Comparison of ENCODE assay signal across 12 cellular contexts in genomic region chr4:155900402-155900801, GRCh38. TPM values are rescaled to one million over a fixed set of nuclear protein-coding genes. Genes with fewer than 3 reads are reported as not detected.
DNase-seq lines count a peak whose midpoint lies in the region; ATAC-seq, FAIRE-seq and TF ChIP-seq lines count a peak whose summit lies in the region.
"Had no signal": no experiment of that assay in that cellular context is flagged by ENCODE, and none has a peak within 500 bp of the region (broad histone marks: within the 10 kb centered on the region; RNA-seq: fewer than 3 reads in every experiment).

No MANE protein-coding gene starts in this region.

- H2BK12ac ChIP-seq in H9 (ENCODE audit: insufficient read length, low read depth, low read length) = no peak overlapping the region

- H3K4me2 ChIP-seq in A549 = peak overlapping the region; percentile 16; the same call in 1 of the 3 replicates
- H3K4me2 ChIP-seq in H9 (ENCODE audit: insufficient read depth, insufficient read length, low read length) = no peak overlapping the region

- peak overlapping the region in 1 of 3 experiments; percentile 57; a peak in 1 of 7 replicates for H3K27ac Mint-ChIP-seq in H9
- H3K27ac Mint-ChIP-seq: dendritic cell treated with granulocyte-macrophage colony-stimulating factor and Interleukin-4, amounts not matched to agents 40 ng/mL and 50 ng/mL, for 4 days had no signal

- no peak overlapping the region for H2AK5ac ChIP-seq in H9 (ENCODE audit: insufficient read length, low read length)

- no peak overlapping the region for H3K4me3 Mint-ChIP-seq in H9
- H3K4me3 Mint-ChIP-seq: dendritic cell treated with granulocyte-macrophage colony-stimulating factor and Interleukin-4, amounts not matched to agents 40 ng/mL and 50 ng/mL, for 4 days had no signal

- no peak overlapping the region for H2BK5ac ChIP-seq in H9 (ENCODE audit: insufficient read length, low read length)

- H3K4me3 ChIP-seq in A549 = no peak overlapping the region

- H3T11ph ChIP-seq in H9 (ENCODE audit: low read length) = no peak overlapping the region

- no peak for FAIRE-seq in A549 (lab: Jason Lieb, UNC)

- H3K4me1 ChIP-seq in A549 (0 out of 3 replicates have a peak, but pooled peaks cover 3% of the 10 kb centered on the region), H9 (ENCODE audit: insufficient read depth, low read length) (peaks cover 4% of the 10 kb centered on the region; the same call in 1 of the 2 replicates)

- no peak overlapping the region for H3K18ac ChIP-seq in H9 (ENCODE audit: insufficient read length, low read depth, low read length)

- H3K36me3 Mint-ChIP-seq in H9 (ENCODE audit: insufficient read depth in 1 of 3, low read depth in 3 of 3) = peaks cover 5 to 9% (median 7%) of the 10 kb centered on the region in 3 experiments; a peak in 4 of 7 replicates

- CTCF ChIA-PET in A549 (lab: Yijun Ruan, JAX) = no interaction called here

- H3K23me2 ChIP-seq in H9 (ENCODE audit: insufficient read length, low read depth, low read length, poor library complexity, severe bottlenecking) = no peaks in the 10 kb centered on the region

- TF ChIP-seq RAD21 in A549 (conservative IDR thresholded peaks at IDR 0.05 in 1 of 2, IDR thresholded peaks at IDR 0.05 in 1 of 2) = no peak

- TF ChIP-seq CTCF in A549 (IDR thresholded peaks at IDR 0.05) (no peak), H9 (conservative IDR thresholded peaks at IDR 0.05) (no peak)

- peak in 1 of 2 experiments; percentile 31 for DNase-seq in A549 (ENCODE audit: low read depth in 1 of 2, low spot score in 1 of 2)
- DNase-seq in H9 = no peak
- peak; percentile 41 for DNase-seq in astrocyte of the hippocampus (ENCODE audit: low read depth, low spot score)
- DNase-seq in kidney tubule cell (ENCODE audit: low spot score) = peak; percentile 52
- no peak for DNase-seq in DMS153 treated with DMSO at 0.1 percent for 48 hours (lab: John Stamatoyannopoulos, UW; ENCODE audit: unreplicated experiment)
- DNase-seq in amygdala (lab: John Stamatoyannopoulos, UW) = no peak
- DNase-seq in OCI-M1 (lab: John Stamatoyannopoulos, UW) = no peak
- no peak for DNase-seq in activated CD8-positive, alpha-beta memory T cell treated with anti-CD3 and anti-CD28 coated beads, Interleukin-2, amount 50 U/mL, for 4 hours
- DNase-seq: activated gamma-delta T cell, Right ventricle myocardium superior had no signal

- TF ChIP-seq EP300 in A549 (IDR thresholded peaks at IDR 0.05) = no peak

- H4K20me1 ChIP-seq in H9 (ENCODE audit: control insufficient read depth, insufficient read depth, insufficient read length) = no peaks in the 10 kb centered on the region

- no peaks in the 10 kb centered on the region for H3K79me2 ChIP-seq in H9 (ENCODE audit: insufficient read depth, low read length)

- H4K91ac ChIP-seq in H9 (ENCODE audit: insufficient read length, low read depth, low read length) = no peak overlapping the region

- H3K4me1 Mint-ChIP-seq in H9 = peaks cover 16 to 17% of the 10 kb centered on the region in 2 experiments

- no peak overlapping the region for H3K9ac ChIP-seq in H9 (ENCODE audit: extremely low read depth, insufficient read length, low read length)

- H2BK20ac ChIP-seq in H9 (ENCODE audit: low read depth, low read length, poor library complexity, severe bottlenecking) = no peak overlapping the region

- H2BK120ac ChIP-seq in H9 (ENCODE audit: low read depth, low read length, poor library complexity, severe bottlenecking) = no peak overlapping the region

- H3K14ac ChIP-seq in H9 (ENCODE audit: insufficient read depth, low read length) = no peak overlapping the region

- no peak overlapping the region for H2AFZ ChIP-seq in H9 (ENCODE audit: low read length)

- POLR2A ChIA-PET in A549 (lab: Yijun Ruan, JAX) = no interaction called here

- no peak overlapping the region for H2BK15ac ChIP-seq in H9 (ENCODE audit: low read depth, low read length)

- H4K5ac ChIP-seq in H9 (ENCODE audit: insufficient read length, low read depth, low read length) = no peak overlapping the region

- peaks cover 6 to 16% of the 10 kb centered on the region in 2 experiments; a peak in 4 of 5 replicates for H3K9me3 Mint-ChIP-seq in H9

- H4K8ac ChIP-seq in H9 (replicated peaks; ENCODE audit: insufficient read length, low read depth, low read length) = no peak overlapping the region

- H3K79me1 ChIP-seq in H9 (ENCODE audit: insufficient read depth, low read depth, low read length, poor library complexity, severe bottlenecking) = no peaks in the 10 kb centered on the region

- H3K27ac ChIP-seq in A549 (no peak overlapping the region), H9 (ENCODE audit: insufficient read length, low read depth, low read length) (peak overlapping the region; percentile 45)

- 42% methylated on average over 1 of the region's 1 CpG for WGBS in A549 (ENCODE audit: missing lambda C conversion rate)
- no CpG with 5 or more reads among the region's 1 CpG for WGBS in H9 (ENCODE audit: extremely low coverage, insufficient read length, low lambda C conversion rate)

- H3K9me3 ChIP-seq in A549 = no peaks in the 10 kb centered on the region
- H3K9me3 ChIP-seq in H9 (ENCODE audit: control insufficient read depth, low read depth, low read length) = no peaks in the 10 kb centered on the region

- H3K27me3 Mint-ChIP-seq in H9 (ENCODE audit: low read depth) = no peaks in the 10 kb centered on the region
- H3K27me3 Mint-ChIP-seq: dendritic cell treated with granulocyte-macrophage colony-stimulating factor and Interleukin-4, amounts not matched to agents 40 ng/mL and 50 ng/mL, for 4 days had no signal

- H3K23ac ChIP-seq in H9 (ENCODE audit: insufficient read length, low read depth, low read length) = no peak overlapping the region

- H3K4ac ChIP-seq in H9 (ENCODE audit: low read depth, low read length) = no peak overlapping the region

- TF ChIP-seq POLR2A in A549 (IDR thresholded peaks at IDR 0.05; ENCODE audit: low read length) = no peak

- no peaks in the 10 kb centered on the region for H3K27me3 ChIP-seq in H9 (ENCODE audit: insufficient read depth, low read length)

- ATAC-seq in A549 = peak in 1 of 2 experiments; percentile 57; a peak in 3 of 6 replicates
- ATAC-seq: activated CD4-positive, CD25-positive, alpha-beta regulatory T cell treated with anti-CD3 and anti-CD28 coated beads, Interleukin-2, amount 50 U/mL, for 24 hours had no signal

- H3K56ac ChIP-seq in H9 (ENCODE audit: insufficient read length, low read depth, low read length) = no peak overlapping the region

TF ChIP-seq in A549, 52 proteins besides CTCF, POLR2A, EP300 and RAD21:
- TF ChIP-seq POLR2AphosphoS2 (conservative IDR thresholded peaks at IDR 0.05; ENCODE audit: low read length) (no peak), KDM5A (IDR thresholded peaks at IDR 0.05) (no peak), MYC (IDR thresholded peaks at IDR 0.05; ENCODE audit: borderline replicate concordance, low read length) (no peak), RARB (CRISPR knock-in tag; IDR thresholded peaks at IDR 0.05) (no peak), MAFK (IDR thresholded peaks at IDR 0.05; ENCODE audit: partially characterized antibody) (peak; percentile 92), HOXA7 (CRISPR knock-in tag; IDR thresholded peaks at IDR 0.05) (no peak), REST (IDR thresholded peaks at IDR 0.05) (no peak)

RNA-seq across cellular contexts. Expression of gene TDO2, which starts 3.1 kb away (rescaled TPM):
- 2.9 and 4.0 TPM in 2 replicates for polyA plus RNA-seq in A549 (2011; rRNA removed)
- 0.39 and 0.44 TPM in 2 replicates for polyA plus RNA-seq in A549 (2012; cell fraction: cytosol; rRNA removed)
- polyA plus RNA-seq in A549 (2012; cell fraction: nucleus; rRNA removed) = 0.13 and 0.59 TPM in 2 replicates
- 2.0 to 2.6 TPM (median 2.6 TPM) in 3 replicates for polyA plus RNA-seq in A549 (2017; fragmentation: RNase III; extraction: RNeasy Plus Mini Kit Qiagen cat#74134 plus additional on column Dnase treatment)
- 1.2 and 1.9 TPM in 2 replicates for polyA minus RNA-seq in A549 (2011; rRNA and poly(A)+ RNA removed)
- total RNA-seq in H9 (2021) = not detected in 2 replicates
- total RNA-seq: Right ventricle myocardium superior had no signal

RNA-seq across cellular contexts. Expression of gene ASIC5, which starts 34.3 kb away (rescaled TPM):
- polyA plus RNA-seq in A549 (2011; rRNA removed) = not detected in 2 replicates
- polyA plus RNA-seq in A549 (2012; cell fraction: cytosol; rRNA removed) = not detected in 2 replicates
- not detected in 2 replicates for polyA plus RNA-seq in A549 (2012; cell fraction: nucleus; rRNA removed)
- not detected in 3 replicates for polyA plus RNA-seq in A549 (2017; fragmentation: RNase III; extraction: RNeasy Plus Mini Kit Qiagen cat#74134 plus additional on column Dnase treatment)
- not detected in 2 replicates for polyA minus RNA-seq in A549 (2011; rRNA and poly(A)+ RNA removed)
- not detected in 2 replicates for total RNA-seq in H9 (2021)
- total RNA-seq: Right ventricle myocardium superior had no signal

RNA-seq across cellular contexts. Expression of gene CTSO, which starts 53.3 kb away (rescaled TPM):
- polyA plus RNA-seq in A549 (2011; rRNA removed) (1.7 and 2.0 TPM in 2 replicates), A549 (2017; fragmentation: RNase III; extraction: RNeasy Plus Mini Kit Qiagen cat#74134 plus additional on column Dnase treatment) (0.72 to 0.81 TPM (median 0.78 TPM) in 3 replicates)
- polyA plus RNA-seq in A549 (2012; cell fraction: cytosol; rRNA removed) = 0.11 and 0.12 TPM in 2 replicates
- 0.06 and 0.12 TPM in 2 replicates for polyA plus RNA-seq in A549 (2012; cell fraction: nucleus; rRNA removed)
- polyA minus RNA-seq in A549 (2011; rRNA and poly(A)+ RNA removed) = 0.19 and 0.37 TPM in 2 replicates
- total RNA-seq in H9 (2021) = 0.81 and 1.1 TPM in 2 replicates

Comparison
In these comparisons a context has a peak if more than half of its experiments do, and no peak if none do; other contexts are left out.
1. DNase-seq: peak in astrocyte of the hippocampus (single experiment) and kidney tubule cell (single experiment); none in H9 (single experiment), DMS153 treated with DMSO at 0.1 percent for 48 hours (single experiment), amygdala (0 of 56), OCI-M1 (single experiment) and activated CD8-positive, alpha-beta memory T cell treated with anti-CD3 and anti-CD28 coated beads, Interleukin-2, amount 50 U/mL, for 4 hours (single experiment).